Comparison of ENCODE assay signal across 14 cellular contexts in genomic region chr16:89331371-89332109, GRCh38.
DNase-seq lines count a peak whose midpoint lies in the region; ATAC-seq and TF ChIP-seq lines count a peak whose summit lies in the region.
"Had no signal": no experiment of that assay in that cellular context is flagged by ENCODE, and none has a peak within 500 bp of the region (broad histone marks: within the 10 kb centered on the region; RNA-seq: fewer than 3 reads in every experiment).

No MANE protein-coding gene starts in this region.

- peaks cover 83% of the 10 kb centered on the region for H3K4me1 Mint-ChIP-seq in CD8-positive, alpha-beta T cell (ENCODE audit: low read depth)
- H3K4me1 Mint-ChIP-seq in activated CD8-positive, alpha-beta T cell treated with anti-CD3 and anti-CD28 coated beads, Interleukin-2, amount 10 ng/mL, durations not matched to agents 7 days and 5 days (ENCODE audit: low read depth) = peaks cover 87% of the 10 kb centered on the region
- peaks cover 61 to 69% of the 10 kb centered on the region in 2 donors for H3K4me1 Mint-ChIP-seq in natural killer cell treated with Interleukin-12 subunit alpha and Interleukin-12 subunit beta and Interleukin-15 and Interleukin-18, amount 100 ng/mL, for 72 hours (ENCODE audit: low read depth in 2 of 2)

- intact Hi-C loops in CD8-positive, alpha-beta T cell (cut with DNase I, micrococcal nuclease) = loop anchor here (2.0 to 5.0 kb wide), 4 partner anchors 15 to 225 kb away; no protein-coding TSS in a partner anchor

- peaks cover 15% of the 10 kb centered on the region for H3K36me3 Mint-ChIP-seq in CD8-positive, alpha-beta T cell
- peaks cover 17% of the 10 kb centered on the region for H3K36me3 Mint-ChIP-seq in activated CD8-positive, alpha-beta T cell treated with anti-CD3 and anti-CD28 coated beads, Interleukin-2, amount 10 ng/mL, durations not matched to agents 7 days and 5 days (ENCODE audit: low read depth)
- H3K36me3 Mint-ChIP-seq in natural killer cell treated with Interleukin-12 subunit alpha and Interleukin-12 subunit beta and Interleukin-15 and Interleukin-18, amount 100 ng/mL, for 72 hours = no peaks in the 10 kb centered on the region

- no peaks in the 10 kb centered on the region for H3K27me3 Mint-ChIP-seq in CD8-positive, alpha-beta T cell (ENCODE audit: low read depth)
- H3K27me3 Mint-ChIP-seq in activated CD8-positive, alpha-beta T cell treated with anti-CD3 and anti-CD28 coated beads, Interleukin-2, amount 10 ng/mL, durations not matched to agents 7 days and 5 days (ENCODE audit: low read depth) = no peaks in the 10 kb centered on the region
- no peaks in the 10 kb centered on the region for H3K27me3 Mint-ChIP-seq in natural killer cell treated with Interleukin-12 subunit alpha and Interleukin-12 subunit beta and Interleukin-15 and Interleukin-18, amount 100 ng/mL, for 72 hours
- H3K27me3 Mint-ChIP-seq: dendritic cell treated with granulocyte-macrophage colony-stimulating factor and Interleukin-4, amounts not matched to agents 40 ng/mL and 50 ng/mL, for 4 days; stimulated activated naive B cell treated with anti-CD40 and anti-IgM and Interleukin-4, amounts not matched to agents 10 μg/mL and 1 μg/mL and 100 μg/mL, for 72 hours had no signal

- H3K27ac ChIP-seq in ACC112 (ENCODE audit: low read depth, low read length) = peak overlapping the region; percentile 89; the same call in 1 of the 2 replicates
- H3K27ac ChIP-seq in CD8-positive, alpha-beta T cell (ENCODE audit: low read depth, low read length) = no peak overlapping the region
- H3K27ac ChIP-seq: prostate gland, SJCRH30 had no signal

- TF ChIP-seq CTCF in CD8-positive, alpha-beta T cell (IDR thresholded peaks at IDR 0.05) = no peak

- peak; percentile 61 for ATAC-seq in CD8-positive, alpha-beta T cell
- ATAC-seq in activated CD8-positive, alpha-beta T cell treated with anti-CD3 and anti-CD28 coated beads, Interleukin-2, amount 10 ng/mL, durations not matched to agents 7 days and 5 days = peak; percentile 49
- peak in 1 of 2 donors; percentile 72 for ATAC-seq in natural killer cell treated with Interleukin-12 subunit alpha and Interleukin-12 subunit beta and Interleukin-15 and Interleukin-18, amount 100 ng/mL, for 72 hours
- no peak for ATAC-seq in GM21528 (IDR thresholded peaks at IDR 0.05; ENCODE audit: low FRiP score, unreplicated experiment)

- no peaks in the 10 kb centered on the region for H3K27me3 ChIP-seq in ACC112 (ENCODE audit: insufficient read depth, low read length)
- no peaks in the 10 kb centered on the region for H3K27me3 ChIP-seq in CD8-positive, alpha-beta T cell (ENCODE audit: insufficient read depth, low read length)
- H3K27me3 ChIP-seq: SJCRH30 had no signal

- POLR2A ChIA-PET in CD8-positive, alpha-beta T cell (lab: Charles Lee) = interaction anchor here (0.9 to 1.6 kb wide), 4 partner anchors 14 to 29 kb away, joined by 3 to 4 read pairs (median 4); no protein-coding TSS in a partner anchor
- POLR2A ChIA-PET in activated CD8-positive, alpha-beta T cell treated with anti-CD3 and anti-CD28 coated beads, Interleukin-2, amount 10 ng/mL, durations not matched to agents 7 days and 5 days (lab: Charles Lee) = interaction anchor here (0.7 to 1.0 kb wide), 3 partner anchors 15 to 152 kb away, joined by 3 to 4 read pairs (median 3); no protein-coding TSS in a partner anchor

- CTCF ChIA-PET in CD8-positive, alpha-beta T cell (lab: Charles Lee) = interaction anchor here (1.0 to 2.1 kb wide), 2 partner anchors 10 to 134 kb away, joined by 3 to 7 read pairs; no protein-coding TSS in a partner anchor
- CTCF ChIA-PET in activated CD8-positive, alpha-beta T cell treated with anti-CD3 and anti-CD28 coated beads, Interleukin-2, amount 10 ng/mL, durations not matched to agents 7 days and 5 days (lab: Charles Lee) = interaction anchor here (0.9 to 2.2 kb wide), 5 partner anchors 9 to 176 kb away, joined by 3 to 5 read pairs (median 4); no protein-coding TSS in a partner anchor

- no peaks in the 10 kb centered on the region for H3K36me3 ChIP-seq in ACC112 (ENCODE audit: insufficient read depth, low read length)
- H3K36me3 ChIP-seq in CD8-positive, alpha-beta T cell (ENCODE audit: insufficient read depth, low read length) = no peaks in the 10 kb centered on the region
- H3K36me3 ChIP-seq: prostate gland, SJCRH30 had no signal

- peak in 5 of 7 experiments; percentile 31 to 70 (median 62) for DNase-seq in CD8-positive, alpha-beta T cell
- DNase-seq in activated CD8-positive, alpha-beta T cell treated with anti-CD3 and anti-CD28 coated beads, Interleukin-2, amount 10 ng/mL, durations not matched to agents 7 days and 5 days = peak; percentile 72
- DNase-seq in natural killer cell treated with Interleukin-12 subunit alpha and Interleukin-12 subunit beta and Interleukin-15 and Interleukin-18, amount 100 ng/mL, for 72 hours (ENCODE audit: low spot score) = no peak
- DNase-seq in NCI-H1105 treated with DMSO at 0.1 percent for 48 hours (lab: John Stamatoyannopoulos, UW) = no peak
- no peak for DNase-seq in HPDE6-E6E7 (ENCODE audit: extremely low spot score)
- no peak for DNase-seq in hypothalamus (lab: John Stamatoyannopoulos, UW)
- DNase-seq: amygdala; NCI-H2081 treated with DMSO at 0.1 percent for 48 hours; SJCRH30; stimulated activated naive B cell treated with anti-CD40 and anti-IgM and Interleukin-4, amounts not matched to agents 10 μg/mL and 1 μg/mL and 100 μg/mL, for 72 hours had no signal

- H3K9me3 Mint-ChIP-seq in CD8-positive, alpha-beta T cell = no peaks in the 10 kb centered on the region
- H3K9me3 Mint-ChIP-seq in activated CD8-positive, alpha-beta T cell treated with anti-CD3 and anti-CD28 coated beads, Interleukin-2, amount 10 ng/mL, durations not matched to agents 7 days and 5 days (ENCODE audit: insufficient read depth) = no peaks in the 10 kb centered on the region
- H3K9me3 Mint-ChIP-seq in natural killer cell treated with Interleukin-12 subunit alpha and Interleukin-12 subunit beta and Interleukin-15 and Interleukin-18, amount 100 ng/mL, for 72 hours = no peaks in the 10 kb centered on the region
- H3K9me3 Mint-ChIP-seq: dendritic cell treated with granulocyte-macrophage colony-stimulating factor and Interleukin-4, amounts not matched to agents 40 ng/mL and 50 ng/mL, for 4 days; stimulated activated naive B cell treated with anti-CD40 and anti-IgM and Interleukin-4, amounts not matched to agents 10 μg/mL and 1 μg/mL and 100 μg/mL, for 72 hours had no signal

- peak overlapping the region; percentile 55 for H3K4me3 Mint-ChIP-seq in CD8-positive, alpha-beta T cell
- peak overlapping the region; percentile 55 for H3K4me3 Mint-ChIP-seq in activated CD8-positive, alpha-beta T cell treated with anti-CD3 and anti-CD28 coated beads, Interleukin-2, amount 10 ng/mL, durations not matched to agents 7 days and 5 days
- H3K4me3 Mint-ChIP-seq in natural killer cell treated with Interleukin-12 subunit alpha and Interleukin-12 subunit beta and Interleukin-15 and Interleukin-18, amount 100 ng/mL, for 72 hours = peak overlapping the region; percentile 55
- H3K4me3 Mint-ChIP-seq: dendritic cell treated with granulocyte-macrophage colony-stimulating factor and Interleukin-4, amounts not matched to agents 40 ng/mL and 50 ng/mL, for 4 days had no signal

- H3K9me3 ChIP-seq in CD8-positive, alpha-beta T cell (ENCODE audit: low read length) = no peaks in the 10 kb centered on the region
- H3K9me3 ChIP-seq: prostate gland, SJCRH30 had no signal

- H3K27ac Mint-ChIP-seq in CD8-positive, alpha-beta T cell = peak overlapping the region; percentile 88
- H3K27ac Mint-ChIP-seq in activated CD8-positive, alpha-beta T cell treated with anti-CD3 and anti-CD28 coated beads, Interleukin-2, amount 10 ng/mL, durations not matched to agents 7 days and 5 days = peak overlapping the region; percentile 78
- peak overlapping the region; percentile 49 to 50 for H3K27ac Mint-ChIP-seq in natural killer cell treated with Interleukin-12 subunit alpha and Interleukin-12 subunit beta and Interleukin-15 and Interleukin-18, amount 100 ng/mL, for 72 hours
- H3K27ac Mint-ChIP-seq: dendritic cell treated with granulocyte-macrophage colony-stimulating factor and Interleukin-4, amounts not matched to agents 40 ng/mL and 50 ng/mL, for 4 days had no signal

- no peak overlapping the region for H3K4me3 ChIP-seq in ACC112 (ENCODE audit: low read depth, low read length)
- H3K4me3 ChIP-seq in CD8-positive, alpha-beta T cell (ENCODE audit: low read depth, low read length) = no peak overlapping the region
- H3K4me3 ChIP-seq: prostate gland, SJCRH30 had no signal

- H2AFZ ChIP-seq in ACC112 (ENCODE audit: low read length, unreplicated experiment) = no peak overlapping the region

- H3K4me1 ChIP-seq in ACC112 (ENCODE audit: control insufficient read depth, insufficient read depth, low read length, unreplicated experiment) = peaks cover 60% of the 10 kb centered on the region
- H3K4me1 ChIP-seq in CD8-positive, alpha-beta T cell (ENCODE audit: insufficient read depth, low read length) = peaks cover 77% of the 10 kb centered on the region

- peaks cover 92% of the 10 kb centered on the region for H3K79me2 ChIP-seq in ACC112 (ENCODE audit: control insufficient read depth, insufficient read depth, low read length, unreplicated experiment)

Comparison
In these comparisons a context has a peak if more than half of its experiments do, and no peak if none do; other contexts are left out.
1. DNase-seq: peak in CD8-positive, alpha-beta T cell (5 of 7) and activated CD8-positive, alpha-beta T cell treated with anti-CD3 and anti-CD28 coated beads, Interleukin-2, amount 10 ng/mL, durations not matched to agents 7 days and 5 days (single experiment); none in natural killer cell treated with Interleukin-12 subunit alpha and Interleukin-12 subunit beta and Interleukin-15 and Interleukin-18, amount 100 ng/mL, for 72 hours (single experiment), NCI-H1105 treated with DMSO at 0.1 percent for 48 hours (single experiment), HPDE6-E6E7 (single experiment) and hypothalamus (0 of 51).
2. Peak in every context shown above with its lines, with median percentiles within 50 percentile points of each other: H3K27ac Mint-ChIP-seq and H3K4me3 Mint-ChIP-seq.